1 cellular context compared by ENCODE assay signal in genomic region chr13:98169331-98169730, GRCh38.
TF ChIP-seq lines count a peak whose summit lies in the region.

No MANE protein-coding gene starts in this region.

TF ChIP-seq in WTC11, 78 proteins besides CTCF, POLR2A, EP300 and RAD21:
- TF ChIP-seq ZNF121 (CRISPR knock-in tag; IDR thresholded peaks at IDR 0.05) = no peak
- TF ChIP-seq ZNF317 (CRISPR knock-in tag; IDR thresholded peaks at IDR 0.05; ENCODE audit: borderline replicate concordance, low read depth) = no peak
- no peak for TF ChIP-seq TEAD4 (CRISPR knock-in tag; IDR thresholded peaks at IDR 0.05)
- TF ChIP-seq RORB (CRISPR knock-in tag; IDR thresholded peaks at IDR 0.05) = no peak
- TF ChIP-seq NR2C2 (CRISPR knock-in tag; IDR thresholded peaks at IDR 0.05) = no peak
- no peak for TF ChIP-seq SOX15 (CRISPR knock-in tag; IDR thresholded peaks at IDR 0.05)
